8 cellular contexts compared by ENCODE assay signal in the genomic region with DNA sequence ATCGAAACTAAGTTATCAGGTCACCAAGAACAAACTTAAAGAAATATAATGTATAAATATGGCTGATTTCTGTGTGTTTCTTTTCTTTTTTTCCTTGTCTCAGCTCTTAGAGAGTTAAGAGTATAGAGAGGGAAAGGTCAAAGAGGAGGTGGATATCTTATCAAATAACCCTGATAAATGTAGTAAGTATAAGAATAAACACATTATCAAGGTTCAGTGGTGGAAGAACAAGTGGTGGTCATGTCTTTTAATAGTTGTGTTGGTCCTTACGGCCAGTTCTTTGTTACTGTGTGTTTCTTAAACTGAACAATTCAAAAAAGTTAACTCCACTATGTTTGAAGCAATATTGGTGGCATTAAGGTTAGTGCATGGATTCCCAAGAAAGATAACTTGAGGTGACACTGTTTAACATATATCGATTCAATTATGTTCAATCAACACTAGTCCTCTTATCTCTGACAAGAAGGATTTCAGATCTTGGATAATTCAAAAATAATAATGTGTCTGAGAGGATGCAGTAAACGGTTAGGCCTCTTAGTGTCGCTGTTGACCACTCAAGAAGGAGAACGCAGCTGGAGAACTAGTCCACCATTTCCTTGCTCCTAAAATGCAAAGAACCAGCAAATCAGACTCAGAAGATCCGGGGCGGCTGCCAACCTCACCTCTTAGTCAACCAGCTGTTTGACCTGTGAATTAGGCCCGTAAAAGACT. TPM values are rescaled to one million over a fixed set of nuclear protein-coding genes. Genes with fewer than 3 reads are reported as not detected.
A peak's percentile ranks its signal among the peaks of the same experiment; 100 is the strongest.
DNase-seq lines count a peak whose midpoint lies in the region; ATAC-seq and TF ChIP-seq lines count a peak whose summit lies in the region.

A gene (plus strand): TSS at position 588 of the 711 bp plus-strand sequence. CDS start 205 bp downstream, outside the sequence.

- peak within 1 kb of the TSS in 3 of 4 donors; percentile 5 to 88 (median 75) for H3K4me3 Mint-ChIP-seq in IgD-negative memory B cell

- H3K27ac ChIP-seq in dorsolateral prefrontal cortex (no peak within 1 kb of the TSS), muscle layer of duodenum (ENCODE audit: low read length) (no peak within 1 kb of the TSS)

- H3K27me3 ChIP-seq in dorsolateral prefrontal cortex: peaks cover 0 to 15% (median 0%) of the 10 kb centered on the region in 45 donors
- H3K27me3 ChIP-seq in muscle layer of duodenum (ENCODE audit: low read depth, low read length): no peaks in the 10 kb centered on the region

- peaks cover 56 to 88% of the 10 kb centered on the region in 2 donors for H3K9me3 ChIP-seq in muscle layer of duodenum (ENCODE audit: control insufficient read depth in 1 of 2, low read length in 2 of 2)

- peaks cover 12 to 28% (median 27%) of the 10 kb centered on the region in 3 donors for H3K9me3 Mint-ChIP-seq in IgD-negative memory B cell

- TF ChIP-seq CTCF in dorsolateral prefrontal cortex (IDR thresholded peaks at IDR 0.05 in 54 of 56, conservative IDR thresholded peaks at IDR 0.05 in 2 of 56; ENCODE audit: low read depth in 1 of 56, partially characterized antibody in 56 of 56) (peak in 13 of 56 donors; percentile 9 to 28 (median 16)), GM13976 (IDR thresholded peaks at IDR 0.05; ENCODE audit: borderline replicate concordance, control extremely low read depth, extremely low read depth, insufficient read depth, missing control alignments) (no peak)

- peaks cover 0 to 4% of the 10 kb centered on the region in 2 donors for H3K36me3 ChIP-seq in muscle layer of duodenum (ENCODE audit: control insufficient read depth in 1 of 2, insufficient read depth in 2 of 2, low read length in 2 of 2)

- peak within 1 kb of the TSS in 32 of 59 donors; percentile 1 to 48 (median 23) for H3K4me3 ChIP-seq in dorsolateral prefrontal cortex
- peak within 1 kb of the TSS; percentile 30 to 57 for H3K4me3 ChIP-seq in muscle layer of duodenum (ENCODE audit: low read depth in 1 of 2, low read length in 2 of 2)

- intact Hi-C loops in dorsolateral prefrontal cortex (cut with DNase I): no loop called here

- no peak within 1 kb of the TSS for H3K27ac Mint-ChIP-seq in IgD-negative memory B cell

- ATAC-seq in GM21360 (IDR thresholded peaks at IDR 0.05; ENCODE audit: unreplicated experiment) (no peak), HG03175 (IDR thresholded peaks at IDR 0.05; ENCODE audit: unreplicated experiment) (no peak)

- DNase-seq in DMS114 treated with DMSO at 0.1 percent for 48 hours (lab: John Stamatoyannopoulos, UW; ENCODE audit: unreplicated experiment): peak; percentile 76
- no peak for DNase-seq in dorsolateral prefrontal cortex
- DNase-seq in GM13976 (ENCODE audit: low spot score): no peak
- no peak for DNase-seq in GM03348 (ENCODE audit: low spot score)

- in situ Hi-C loops in GM13976 (cut with MboI; ENCODE audit: low sequenced_read_pairs, unreplicated experiment): no loop called here

- H3K36me3 Mint-ChIP-seq in IgD-negative memory B cell: peaks cover 3% of the 10 kb centered on the region

- H3K4me1 Mint-ChIP-seq in IgD-negative memory B cell: peaks cover 0 to 2% (median 0%) of the 10 kb centered on the region in 3 donors

- peaks cover 14% of the 10 kb centered on the region for H3K27me3 Mint-ChIP-seq in IgD-negative memory B cell

- H3K4me1 ChIP-seq in muscle layer of duodenum (ENCODE audit: control insufficient read depth in 1 of 2, insufficient read depth in 2 of 2, low read length in 2 of 2): no peaks in the 10 kb centered on the region

RNA-seq across cellular contexts. Expression of the gene that starts here (rescaled TPM):
- polyA plus RNA-seq in IgD-negative memory B cell: 0.23 TPM
- 10 to 100 TPM in 64 of 120 experiments, 1 to 10 TPM in 56; 4.8 to 22.3 (median 10.4) TPM for total RNA-seq in dorsolateral prefrontal cortex
